Comparison of ENCODE assay signal across 8 cellular contexts in the genomic region with DNA sequence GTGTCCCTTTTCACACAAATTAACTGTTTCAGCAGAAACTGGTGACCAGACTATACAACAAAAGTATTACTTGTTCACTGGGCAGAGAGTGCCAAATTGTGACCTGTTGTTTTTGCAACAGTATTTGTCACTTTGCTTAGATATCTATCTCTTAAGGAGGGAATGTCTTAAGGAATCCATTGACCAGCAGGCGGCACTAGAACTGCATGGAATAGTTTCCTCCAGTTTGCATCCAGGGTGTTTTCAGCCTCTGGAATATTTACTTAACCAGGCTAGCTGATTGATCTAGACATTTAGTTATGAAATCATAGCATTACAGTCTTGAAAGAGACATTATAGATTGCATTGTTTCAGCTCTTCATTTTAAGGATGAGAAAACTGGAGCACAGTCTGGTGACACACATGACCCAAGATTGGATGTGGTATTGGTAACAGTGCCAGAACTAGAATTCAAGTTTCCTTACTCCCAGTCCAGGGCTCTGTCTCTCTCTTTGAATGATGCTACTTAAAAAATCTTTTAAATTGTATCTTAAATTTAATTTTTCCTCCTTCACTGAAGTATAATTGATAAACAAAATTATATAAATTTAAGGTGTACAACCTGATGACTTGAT. TPM values are rescaled to one million over a fixed set of nuclear protein-coding genes. Genes with fewer than 3 reads are reported as not detected.
DNase-seq lines count a peak whose midpoint lies in the region; ATAC-seq and TF ChIP-seq lines count a peak whose summit lies in the region.

No MANE protein-coding gene starts in this region.

- ATAC-seq in lower lobe of right lung (peak; percentile 66 to 72), GM19035 (IDR thresholded peaks at IDR 0.05; ENCODE audit: unreplicated experiment) (no peak), HG03108 (IDR thresholded peaks at IDR 0.05; ENCODE audit: unreplicated experiment) (no peak)

- H3K4me3 Mint-ChIP-seq in mesothelial cell of epicardium, result no peak overlapping the region

- H3K27ac Mint-ChIP-seq in mesothelial cell of epicardium, result no peak overlapping the region

- H3K4me1 Mint-ChIP-seq in mesothelial cell of epicardium, result no peaks in the 10 kb centered on the region

- DNase-seq in BE2C, result peak; percentile 36
- DNase-seq in NCI-H82 (lab: John Stamatoyannopoulos, UW), result peak; percentile 83
- no peak for DNase-seq in coronary artery (ENCODE audit: low spot score)
- peak; percentile 50 for DNase-seq in lower lobe of right lung
- no peak for DNase-seq in mesothelial cell of epicardium (ENCODE audit: low spot score in 2 of 2, unreplicated experiment in 2 of 2)

- no peaks in the 10 kb centered on the region for H3K36me3 Mint-ChIP-seq in mesothelial cell of epicardium

- H3K27ac ChIP-seq in coronary artery, result no peak overlapping the region
- no peak overlapping the region for H3K27ac ChIP-seq in lower lobe of right lung

- H3K27me3 Mint-ChIP-seq in mesothelial cell of epicardium (ENCODE audit: low read depth), result no peaks in the 10 kb centered on the region

- TF ChIP-seq CTCF in BE2C (IDR thresholded peaks at IDR 0.05; ENCODE audit: low read depth, low read length) (peak; percentile 71), GM12873 (IDR thresholded peaks at IDR 0.05; ENCODE audit: insufficient read depth, low read depth, low read length, missing control alignments) (peak; percentile 77), coronary artery (IDR thresholded peaks at IDR 0.05) (peak; percentile 37), lower lobe of right lung (IDR thresholded peaks at IDR 0.05) (peak; percentile 72), mesothelial cell of epicardium (IDR thresholded peaks at IDR 0.05; ENCODE audit: unreplicated experiment) (no peak)

- H3K4me3 ChIP-seq in BE2C (ENCODE audit: low read depth, low read length) (no peak overlapping the region), coronary artery (no peak overlapping the region), lower lobe of right lung (no peak overlapping the region)

- peaks cover 60% of the 10 kb centered on the region for H3K9me3 Mint-ChIP-seq in mesothelial cell of epicardium

- H3K27me3 ChIP-seq in BE2C, result no peaks in the 10 kb centered on the region
- peaks cover 8% of the 10 kb centered on the region for H3K27me3 ChIP-seq in lower lobe of right lung (ENCODE audit: low read depth)

- H3K9me3 ChIP-seq in BE2C (no peaks in the 10 kb centered on the region), lower lobe of right lung (no peaks in the 10 kb centered on the region)

- H3K4me1 ChIP-seq in BE2C (no peaks in the 10 kb centered on the region), lower lobe of right lung (no peaks in the 10 kb centered on the region)

- H3K36me3 ChIP-seq in BE2C, result no peaks in the 10 kb centered on the region
- no peaks in the 10 kb centered on the region for H3K36me3 ChIP-seq in lower lobe of right lung

- intact Hi-C loops in lower lobe of right lung (cut with DNase I), result no loop called here

RNA-seq across cellular contexts. Expression of gene RPTN, which starts 16.9 kb away (rescaled TPM):
- polyA plus RNA-seq in BE2C (2012; ENCODE audit: insufficient read depth, insufficient read length, low read depth), result not detected
- total RNA-seq in lower lobe of right lung, result not detected
- total RNA-seq in mesothelial cell of epicardium, result not detected in 3 replicates

RNA-seq across cellular contexts. Expression of gene TCHH, which starts 26.8 kb away (rescaled TPM):
- polyA plus RNA-seq in BE2C (2012; ENCODE audit: insufficient read depth, insufficient read length, low read depth), result not detected
- total RNA-seq in lower lobe of right lung (0.15 TPM), mesothelial cell of epicardium (not detected in 3 replicates)

RNA-seq across cellular contexts. Expression of gene TCHHL1, which starts 53.2 kb away (rescaled TPM):
- not detected for polyA plus RNA-seq in BE2C (2012; ENCODE audit: insufficient read depth, insufficient read length, low read depth)
- total RNA-seq in lower lobe of right lung (not detected), mesothelial cell of epicardium (not detected in 3 replicates)

Comparison
In these comparisons a context has a peak if more than half of its experiments do, and no peak if none do; other contexts are left out.
1. DNase-seq: peak in BE2C (single experiment), NCI-H82 (single experiment) and lower lobe of right lung (single experiment); none in coronary artery (single experiment) and mesothelial cell of epicardium (0 of 2).
2. ATAC-seq: peak in lower lobe of right lung (2 of 2); none in GM19035 (single experiment) and HG03108 (single experiment).